Comparison of ENCODE assay signal across 15 cellular contexts in genomic region chr1:118785246-118785645, GRCh38.
DNase-seq lines count a peak whose midpoint lies in the region; ATAC-seq, FAIRE-seq and TF ChIP-seq lines count a peak whose summit lies in the region.
"Had no signal": no experiment of that assay in that cellular context is flagged by ENCODE, and none has a peak within 500 bp of the region (broad histone marks: within the 10 kb centered on the region; RNA-seq: fewer than 3 reads in every experiment).

No MANE protein-coding gene starts in this region.

- no peaks in the 10 kb centered on the region for H3K27me3 ChIP-seq in A673 (replicated peaks; ENCODE audit: insufficient read depth, low read depth, low read length, poor library complexity)
- H3K27me3 ChIP-seq in GM23338 (ENCODE audit: insufficient read depth) = no peaks in the 10 kb centered on the region
- no peaks in the 10 kb centered on the region for H3K27me3 ChIP-seq in colonic mucosa
- no peaks in the 10 kb centered on the region for H3K27me3 ChIP-seq in HepG2 (ENCODE audit: control insufficient read depth in 1 of 2, insufficient read depth in 2 of 2, low read length in 2 of 2)
- H3K27me3 ChIP-seq: BE2C had no signal

- no peak overlapping the region for H3K4me2 ChIP-seq in GM23338
- H3K4me2 ChIP-seq in HepG2 (ENCODE audit: low read depth, low read length) = no peak overlapping the region

- FAIRE-seq in HepG2 (lab: Jason Lieb, UNC) = no peak

- no peak for TF ChIP-seq RAD21 in HepG2 (CRISPR knock-in tag; IDR thresholded peaks at IDR 0.05)

- no peak for TF ChIP-seq CTCF in A673 (conservative IDR thresholded peaks at IDR 0.05; ENCODE audit: low read depth, low read length)
- TF ChIP-seq CTCF in GM23338 (conservative IDR thresholded peaks at IDR 0.05; ENCODE audit: low read depth in 2 of 2) = no peak
- no peak for TF ChIP-seq CTCF in colonic mucosa (IDR thresholded peaks at IDR 0.05)
- TF ChIP-seq CTCF in HepG2 (CRISPR knock-in tag; IDR thresholded peaks at IDR 0.05) = no peak

- WGBS in HepG2 (ENCODE audit: low lambda C conversion rate) = 10% methylated on average over 2 of the region's 2 CpGs

- DNase-seq in A673 (ENCODE audit: low spot score) (peak; percentile 73), GM23338 (ENCODE audit: low spot score) (no peak), RPMI7951 (ENCODE audit: low read depth) (peak; percentile 16), glomerular visceral epithelial cell (ENCODE audit: extremely low spot score) (peak; percentile 81), colonic mucosa (no peak), T-cell (no peak), HepG2 (ENCODE audit: low spot score) (no peak)
- DNase-seq: activated CD8-positive, alpha-beta memory T cell treated with anti-CD3 and anti-CD28 coated beads, Interleukin-2, amount 50 U/mL, for 4 hours; activated naive CD8-positive, alpha-beta T cell treated with anti-CD3 and anti-CD28 coated beads, Interleukin-2, amount 10 ng/mL, durations not matched to agents 7 days and 5 days; BE2C; cortex of kidney; mucosa of descending colon; NCI-H226 had no signal

- H3K4me1 Mint-ChIP-seq in GM23338 (peaks cover 10% of the 10 kb centered on the region; the same call in 2 of the 3 replicates), T-cell (no peaks in the 10 kb centered on the region)
- H3K4me1 Mint-ChIP-seq: activated naive CD8-positive, alpha-beta T cell treated with anti-CD3 and anti-CD28 coated beads, Interleukin-2, amount 10 ng/mL, durations not matched to agents 7 days and 5 days had no signal

- peaks cover 2% of the 10 kb centered on the region for H3K27me3 Mint-ChIP-seq in GM23338 (ENCODE audit: insufficient read depth, low read depth, poor library complexity)
- H3K27me3 Mint-ChIP-seq in T-cell = no peaks in the 10 kb centered on the region
- H3K27me3 Mint-ChIP-seq: activated naive CD8-positive, alpha-beta T cell treated with anti-CD3 and anti-CD28 coated beads, Interleukin-2, amount 10 ng/mL, durations not matched to agents 7 days and 5 days; progenitor cell of endocrine pancreas had no signal

- CTCF ChIA-PET in A673 (lab: Charles Lee) = no interaction called here
- CTCF ChIA-PET in T-cell (lab: Charles Lee) = no interaction called here
- CTCF ChIA-PET in HepG2 (lab: Yijun Ruan, JAX; ENCODE audit: low intra/inter-chr PET ratio, low total read pairs) = no interaction called here

- ATAC-seq in GM23338 = no peak
- ATAC-seq in T-cell (replicated peaks in 1 of 4) = no peak
- ATAC-seq in GM18868 (IDR thresholded peaks at IDR 0.05; ENCODE audit: unreplicated experiment) = no peak
- ATAC-seq in HepG2 = no peak
- ATAC-seq: mucosa of descending colon had no signal

- H3K9me2 ChIP-seq in GM23338 (ENCODE audit: insufficient read depth) = peaks cover 13% of the 10 kb centered on the region

- no peak overlapping the region for H3K4me3 Mint-ChIP-seq in GM23338
- H3K4me3 Mint-ChIP-seq in T-cell = no peak overlapping the region
- H3K4me3 Mint-ChIP-seq: activated naive CD8-positive, alpha-beta T cell treated with anti-CD3 and anti-CD28 coated beads, Interleukin-2, amount 10 ng/mL, durations not matched to agents 7 days and 5 days had no signal

- TF ChIP-seq EP300 in HepG2 (IDR thresholded peaks at IDR 0.05; ENCODE audit: low read depth in 2 of 2, low read length in 2 of 2) = no peak
- TF ChIP-seq EP300 in HepG2 (CRISPR knock-in tag; IDR thresholded peaks at IDR 0.05; ENCODE audit: borderline replicate concordance) = no peak

- no peaks in the 10 kb centered on the region for H3K79me2 ChIP-seq in GM23338 (replicated peaks; ENCODE audit: insufficient read depth)
- H3K79me2 ChIP-seq in HepG2 (ENCODE audit: insufficient read depth, low read length) = no peaks in the 10 kb centered on the region

- no peak overlapping the region for H3K9ac ChIP-seq in colonic mucosa (ENCODE audit: low read depth in 2 of 2, low read length in 2 of 2)
- H3K9ac ChIP-seq in HepG2 (ENCODE audit: insufficient read depth, low read depth, low read length) = no peak overlapping the region

- H3K36me3 Mint-ChIP-seq in GM23338 (ENCODE audit: low read depth) (peaks cover 1% of the 10 kb centered on the region; the same call in 1 of the 3 replicates), T-cell (no peaks in the 10 kb centered on the region)
- H3K36me3 Mint-ChIP-seq: activated naive CD8-positive, alpha-beta T cell treated with anti-CD3 and anti-CD28 coated beads, Interleukin-2, amount 10 ng/mL, durations not matched to agents 7 days and 5 days had no signal

- intact Hi-C loops in A673 (cut with micrococcal nuclease; ENCODE audit: unreplicated experiment) = no loop called here
- intact Hi-C loops in colonic mucosa (cut with DNase I) = no loop called here
- intact Hi-C loops in HepG2 (cut with micrococcal nuclease; ENCODE audit: unreplicated experiment) = no loop called here

- no peak overlapping the region for H3K27ac Mint-ChIP-seq in GM23338
- no peak overlapping the region for H3K27ac Mint-ChIP-seq in T-cell
- H3K27ac Mint-ChIP-seq: activated naive CD8-positive, alpha-beta T cell treated with anti-CD3 and anti-CD28 coated beads, Interleukin-2, amount 10 ng/mL, durations not matched to agents 7 days and 5 days; progenitor cell of endocrine pancreas had no signal

- no peaks in the 10 kb centered on the region for H3F3A ChIP-seq in GM23338 (replicated peaks; ENCODE audit: low read depth)

- no peak overlapping the region for H3K4me3 ChIP-seq in A673 (ENCODE audit: low read depth, low read length, poor library complexity, severe bottlenecking)
- no peak overlapping the region for H3K4me3 ChIP-seq in GM23338
- no peak overlapping the region for H3K4me3 ChIP-seq in colonic mucosa
- no peak overlapping the region for H3K4me3 ChIP-seq in HepG2 (replicated peaks in 1 of 3; ENCODE audit: insufficient read depth in 1 of 3, low read depth in 2 of 3, low read length in 3 of 3)
- H3K4me3 ChIP-seq: mucosa of descending colon had no signal

- POLR2A ChIA-PET in A673 (lab: Charles Lee; ENCODE audit: low non-redundant PET) (no interaction called here), T-cell (lab: Charles Lee) (no interaction called here), HepG2 (lab: Yijun Ruan, JAX) (no interaction called here)

- H3K9me3 Mint-ChIP-seq in GM23338 (peaks cover 11% of the 10 kb centered on the region), T-cell (peaks cover 14 to 18% (median 15%) of the 10 kb centered on the region in 3 donors)

- H3K27ac ChIP-seq in A673 (ENCODE audit: low read depth, low read length, poor library complexity, severe bottlenecking) = peak overlapping the region; percentile 77
- no peak overlapping the region for H3K27ac ChIP-seq in GM23338 (ENCODE audit: low read depth)
- H3K27ac ChIP-seq in colonic mucosa = no peak overlapping the region
- no peak overlapping the region for H3K27ac ChIP-seq in HepG2 (ENCODE audit: extremely low read length, insufficient read depth, low read length)

- in situ Hi-C loops in HepG2 (cut with HindIII; ENCODE audit: extremely low pct_ligation_motif_present, low pct_unique_long_range_greater_than_20kb) = no loop called here

- H3K4me1 ChIP-seq in A673 (ENCODE audit: insufficient read depth, low read length, poor library complexity, severe bottlenecking) = peaks cover 59% of the 10 kb centered on the region
- no peaks in the 10 kb centered on the region for H3K4me1 ChIP-seq in GM23338 (ENCODE audit: insufficient read depth)
- no peaks in the 10 kb centered on the region for H3K4me1 ChIP-seq in colonic mucosa
- H3K4me1 ChIP-seq in HepG2 (ENCODE audit: insufficient read depth, low read length) = no peaks in the 10 kb centered on the region
- H3K4me1 ChIP-seq: BE2C had no signal

- H3K36me3 ChIP-seq in A673 (ENCODE audit: insufficient read depth, low read length, poor library complexity, severe bottlenecking) = no peaks in the 10 kb centered on the region
- no peaks in the 10 kb centered on the region; the same call in 1 of the 2 replicates for H3K36me3 ChIP-seq in GM23338 (ENCODE audit: insufficient read depth)
- no peaks in the 10 kb centered on the region for H3K36me3 ChIP-seq in colonic mucosa
- no peaks in the 10 kb centered on the region for H3K36me3 ChIP-seq in HepG2 (replicated peaks in 1 of 2; ENCODE audit: control insufficient read depth in 1 of 2, insufficient read depth in 2 of 2, low read length in 2 of 2)
- H3K36me3 ChIP-seq: BE2C had no signal

- no peaks in the 10 kb centered on the region for H3K9me3 ChIP-seq in A673 (ENCODE audit: low read depth, low read length, poor library complexity, severe bottlenecking)
- H3K9me3 ChIP-seq in colonic mucosa = no peaks in the 10 kb centered on the region
- peaks cover 13% of the 10 kb centered on the region; the same call in 1 of the 2 replicates for H3K9me3 ChIP-seq in HepG2 (ENCODE audit: low read length)
- H3K9me3 ChIP-seq: BE2C had no signal

- no peak for TF ChIP-seq POLR2A in HepG2 (IDR thresholded peaks at IDR 0.05; ENCODE audit: insufficient read depth in 1 of 2, low read depth in 2 of 2, low read length in 2 of 2)

- H4K20me1 ChIP-seq in GM23338 (replicated peaks; ENCODE audit: insufficient read depth) = no peaks in the 10 kb centered on the region
- H4K20me1 ChIP-seq in HepG2 (ENCODE audit: insufficient read depth, low read length) = no peaks in the 10 kb centered on the region

- BruUV-seq in A673 (replicated peaks; lab: Mats Ljungman, UMichigan) (no TSS peak), HepG2 (replicated peaks; lab: Mats Ljungman, UMichigan) (no TSS peak)

- H2AFZ ChIP-seq in GM23338 (peak overlapping the region; percentile 60; the same call in 1 of the 2 replicates), HepG2 (ENCODE audit: low read length) (no peak overlapping the region)

TF ChIP-seq in GM23338, 12 proteins besides CTCF, POLR2A, EP300 and RAD21 (continues in another document):
- TF ChIP-seq POLR2AphosphoS5 (IDR thresholded peaks at IDR 0.05; ENCODE audit: low read depth) = no peak
- TF ChIP-seq ZNF331 (CRISPR knock-in tag; IDR thresholded peaks at IDR 0.05; ENCODE audit: low read depth) = no peak
- no peak for TF ChIP-seq JUNB (IDR thresholded peaks at IDR 0.05; ENCODE audit: unreplicated experiment)

TF ChIP-seq in HepG2, 621 proteins besides CTCF, POLR2A, EP300 and RAD21 (continues in another document):
- TF ChIP-seq SKIL (CRISPR knock-in tag; IDR thresholded peaks at IDR 0.05; ENCODE audit: borderline replicate concordance) (no peak), SRSF4 (IDR thresholded peaks at IDR 0.05; ENCODE audit: low read depth, low read length, poor library complexity, severe bottlenecking) (no peak)

Comparison
In these comparisons a context has a peak if more than half of its experiments do, and no peak if none do; other contexts are left out.
1. DNase-seq: peak in A673 (single experiment), RPMI7951 (single experiment) and glomerular visceral epithelial cell (single experiment); none in GM23338 (single experiment), colonic mucosa (single experiment), T-cell (0 of 34) and HepG2 (single experiment).